In genomic region chr11:59891781-59892181, GRCh38 we compare ENCODE assay signal across 22 cellular contexts. TPM values are rescaled to one million over a fixed set of nuclear protein-coding genes. Genes with fewer than 3 reads are reported as not detected.
DNase-seq lines count a peak whose midpoint lies in the region; ATAC-seq, FAIRE-seq and TF ChIP-seq lines count a peak whose summit lies in the region.
"Had no signal": no experiment of that assay in that cellular context is flagged by ENCODE, and none has a peak within 500 bp of the region (broad histone marks: within the 10 kb centered on the region; RNA-seq: fewer than 3 reads in every experiment).

No MANE protein-coding gene starts in this region.

- H3K79me2 ChIP-seq in K562 (ENCODE audit: control insufficient read depth, insufficient read depth, low read length), result no peaks in the 10 kb centered on the region

- no peak for TF ChIP-seq POLR2A in K562 (conservative IDR thresholded peaks at IDR 0.05)

- TF ChIP-seq RAD21 in K562 (CRISPR knock-in tag; conservative IDR thresholded peaks at IDR 0.05 in 1 of 2, IDR thresholded peaks at IDR 0.05 in 1 of 2), result no peak

- FAIRE-seq in K562 (lab: Jason Lieb, UNC), result peak; percentile 92
- FAIRE-seq: RCC 7860 had no signal

- H3K4me3 Mint-ChIP-seq in progenitor cell of endocrine pancreas (ENCODE audit: low read depth), result no peak overlapping the region
- H3K4me3 Mint-ChIP-seq: CD8-positive, alpha-beta memory T cell; neural crest cell had no signal

- peaks cover 40% of the 10 kb centered on the region for H3K9me3 Mint-ChIP-seq in progenitor cell of endocrine pancreas (ENCODE audit: low read depth)

- BruUV-seq in K562 (replicated peaks; lab: Mats Ljungman, UMichigan), result no TSS peak

- H3K27me3 Mint-ChIP-seq in progenitor cell of endocrine pancreas, result no peaks in the 10 kb centered on the region

- intact Hi-C loops in K562 (cut with micrococcal nuclease), result no loop called here

- H3K4me3 ChIP-seq in HUES6 (ENCODE audit: low read depth, low read length), result peak overlapping the region; percentile 28
- no peak overlapping the region for H3K4me3 ChIP-seq in K562
- H3K4me3 ChIP-seq: transverse colon had no signal

- in situ Hi-C loops in K562 (cut with MboI), result no loop called here

- H3K27me3 ChIP-seq in HUES6 (ENCODE audit: control insufficient read depth, insufficient read depth, low read length) (no peaks in the 10 kb centered on the region), K562 (ENCODE audit: control insufficient read depth in 2 of 2, insufficient read depth in 2 of 2, low read length in 2 of 2) (no peaks in the 10 kb centered on the region)
- H3K27me3 ChIP-seq: transverse colon had no signal

- H3K36me3 ChIP-seq in HUES6 (ENCODE audit: control insufficient read depth, insufficient read depth, low read length), result no peaks in the 10 kb centered on the region
- H3K36me3 ChIP-seq in K562 (ENCODE audit: control insufficient read depth, insufficient read depth, low read length), result no peaks in the 10 kb centered on the region
- H3K36me3 ChIP-seq: transverse colon had no signal

- H3K4me2 ChIP-seq in K562 (ENCODE audit: insufficient read depth, low read length), result peak overlapping the region; percentile 73

- WGBS in K562 (ENCODE audit: insufficient coverage, low coverage, missing lambda C conversion rate), result 6% methylated on average over 4 of the region's 4 CpGs

- H3K36me3 Mint-ChIP-seq in progenitor cell of endocrine pancreas (ENCODE audit: insufficient read depth), result peaks cover 23% of the 10 kb centered on the region

- no peak overlapping the region for H3K27ac Mint-ChIP-seq in progenitor cell of endocrine pancreas

- DNase-seq in A172 (ENCODE audit: low spot score) (peak; percentile 14), K562 (ENCODE audit: extremely low read depth in 1 of 4, low spot score in 3 of 4) (peak; percentile 22 to 76 (median 46)), iPS-NIHi11 (ENCODE audit: low spot score) (peak; percentile 47), NCI-H1048 (lab: John Stamatoyannopoulos, UW) (no peak), NCI-H510A treated with DMSO at 0.1 percent for 48 hours (lab: John Stamatoyannopoulos, UW) (no peak), progenitor cell of endocrine pancreas (ENCODE audit: low spot score, unreplicated experiment) (no peak), NCI-H2081 treated with DMSO at 0.1 percent for 48 hours (lab: John Stamatoyannopoulos, UW) (no peak)
- DNase-seq: CD8-positive, alpha-beta memory T cell; erythroblast; head of caudate nucleus; NCI-H187 treated with DMSO at 0.1 percent for 48 hours; NCI-H524 treated with DMSO at 0.1 percent for 48 hours; stimulated activated CD4-positive, alpha-beta T cell treated with anti-CD3 and anti-CD28 coated beads, Interleukin-4, amount 100 ng/mL, for 24 hours; T-helper 1 cell; transverse colon had no signal

- TF ChIP-seq EP300 in K562 (IDR thresholded peaks at IDR 0.05; ENCODE audit: low read length), result no peak

- POLR2A ChIA-PET in K562 (lab: Yijun Ruan, JAX), result interaction anchor here (1.3 kb wide), 1 partner anchor 46 kb away, joined by 5 read pairs; no protein-coding TSS in a partner anchor

- H3K4me1 Mint-ChIP-seq in progenitor cell of endocrine pancreas (ENCODE audit: low read depth), result peaks cover 10% of the 10 kb centered on the region
- H3K4me1 Mint-ChIP-seq: CD8-positive, alpha-beta memory T cell; neural crest cell had no signal

- H4K20me1 ChIP-seq in K562 (replicated peaks; ENCODE audit: control insufficient read depth, insufficient read depth, low read length), result no peaks in the 10 kb centered on the region

- H3K9me1 ChIP-seq in K562 (ENCODE audit: control insufficient read depth, insufficient read depth, low read length), result no peaks in the 10 kb centered on the region

- peak; percentile 99 for ATAC-seq in K562

- H3K9ac ChIP-seq in HUES6 (ENCODE audit: low read length) (peak overlapping the region; percentile 23), K562 (ENCODE audit: insufficient read depth in 1 of 2, low read depth in 2 of 2, low read length in 2 of 2) (peak overlapping the region in 1 of 2 experiments; percentile 84; a peak in 2 of 4 replicates)

- H3K4me1 ChIP-seq in HUES6 (ENCODE audit: control insufficient read depth, insufficient read depth, low read length), result peaks cover 11% of the 10 kb centered on the region
- peaks cover 9 to 12% of the 10 kb centered on the region in 2 experiments; a peak in 4 of 5 replicates for H3K4me1 ChIP-seq in K562 (replicated peaks in 1 of 2; ENCODE audit: control insufficient read depth in 2 of 2, insufficient read depth in 2 of 2, low read length in 2 of 2)
- H3K4me1 ChIP-seq: transverse colon had no signal

- H3K9me3 ChIP-seq in HUES6 (ENCODE audit: control insufficient read depth, insufficient read depth, low read depth, low read length), result peaks cover 7% of the 10 kb centered on the region; the same call in 1 of the 2 replicates
- H3K9me3 ChIP-seq in K562 (replicated peaks; ENCODE audit: control insufficient read depth, insufficient read depth, low read depth, low read length), result no peaks in the 10 kb centered on the region; the same call in 1 of the 2 replicates

- H2AFZ ChIP-seq in K562 (ENCODE audit: low read depth, low read length), result peak overlapping the region; percentile 95

- H3K27ac ChIP-seq in HUES6 (ENCODE audit: low read depth, low read length), result no peak overlapping the region
- peak overlapping the region; percentile 53 for H3K27ac ChIP-seq in K562 (ENCODE audit: extremely low read depth, low read depth, low read length)
- H3K27ac ChIP-seq: transverse colon had no signal

- CTCF ChIA-PET in K562 (lab: Yijun Ruan, JAX; ENCODE audit: low intra/inter-chr PET ratio), result no interaction called here

- 0 out of 6 replicates have a peak, but pooled peaks of 1 of the 3 experiments have one; percentile 15 for TF ChIP-seq CTCF in K562 (IDR thresholded peaks at IDR 0.05 in 2 of 3, conservative IDR thresholded peaks at IDR 0.05 in 1 of 3; ENCODE audit: insufficient read depth in 2 of 3, low read depth in 1 of 3, low read length in 3 of 3)
- no peak for TF ChIP-seq CTCF in progenitor cell of endocrine pancreas (IDR thresholded peaks at IDR 0.05; ENCODE audit: unreplicated experiment)

RNA-seq across cellular contexts. Expression of gene OOSP3, which starts 13.2 kb away (rescaled TPM):
- total RNA-seq in A172 (2014; rRNA removed; shearing (Covaris generic)), result not detected in 2 replicates
- total RNA-seq in K562 (2011; cell fraction: chromatin; rRNA removed; ENCODE audit: low replicate concordance), result not detected in 2 replicates
- not detected in 2 replicates for total RNA-seq in K562 (2011; cell fraction: nucleolus; rRNA removed)
- total RNA-seq in K562 (2011; cell fraction: nucleoplasm; rRNA removed), result not detected in 2 replicates
- total RNA-seq in K562 (2014; rRNA removed) (not detected in 2 replicates), K562 (2014; rRNA removed; fragmentation: Illumina TruSeq; extraction: Trizol) (not detected in 2 replicates), K562 (2015; rRNA removed; fragmentation: Illumina TruSeq; extraction: Trizol) (not detected in 2 replicates), K562 (2021) (not detected in 2 replicates), progenitor cell of endocrine pancreas (0.49 TPM in 1 of 2 replicates, not detected in the other)
- polyA plus RNA-seq in K562 (2011; rRNA removed) (0.09 and 0.15 TPM in 2 replicates), K562 (2014; fragmentation: Illumina TruSeq; extraction: Trizol) (0.21 TPM in 1 of 2 replicates, not detected in the other), K562 (2014; fragmentation: Nextera tagmentation; extraction: Ambion mirVana) (under 1 TPM in 1 of 2 experiments, not detected in 1; 0.32 TPM), K562 (2014; rRNA removed) (0.09 TPM in 1 of 2 replicates, not detected in the other)
- 0.09 and 0.12 TPM in 2 replicates for polyA plus RNA-seq in K562 (2011; cell fraction: cytosol; rRNA removed)
- polyA plus RNA-seq in K562 (2011; cell fraction: nucleus; rRNA removed), result not detected in 2 replicates
- 0.28 TPM in 1 of 2 replicates, not detected in the other for polyA plus RNA-seq in K562 (2012)
- not detected in 2 replicates for polyA minus RNA-seq in K562 (2011; rRNA and poly(A)+ RNA removed)
- polyA minus RNA-seq in K562 (2011; cell fraction: cytosol; rRNA and poly(A)+ RNA removed), result not detected in 2 replicates
- not detected in 2 replicates for polyA minus RNA-seq in K562 (2011; cell fraction: nucleus; rRNA and poly(A)+ RNA removed)
- total RNA-seq: CD8-positive, alpha-beta memory T cell; chondrocyte; G401; lung microvascular endothelial cell; neural crest cell; transverse colon had no signal
- polyA plus RNA-seq: adipose tissue; CD8-positive, alpha-beta memory T cell had no signal

RNA-seq across cellular contexts. Expression of gene TCN1, which starts 25.5 kb away (rescaled TPM):
- 0.12 TPM in 1 of 2 replicates, not detected in the other for total RNA-seq in A172 (2014; rRNA removed; shearing (Covaris generic))
- 0.51 and 0.55 TPM in 2 replicates for total RNA-seq in K562 (2011; cell fraction: chromatin; rRNA removed; ENCODE audit: low replicate concordance)
- 0.66 and 0.67 TPM in 2 replicates for total RNA-seq in K562 (2011; cell fraction: nucleolus; rRNA removed)
- total RNA-seq in K562 (2011; cell fraction: nucleoplasm; rRNA removed), result 1.1 and 1.2 TPM in 2 replicates
- total RNA-seq in K562 (2014; rRNA removed), result 3.8 TPM in 2 replicates
- total RNA-seq in K562 (2014; rRNA removed; fragmentation: Illumina TruSeq; extraction: Trizol), result 7.1 and 8.0 TPM in 2 replicates
- 17.9 and 18.8 TPM in 2 replicates for total RNA-seq in K562 (2015; rRNA removed; fragmentation: Illumina TruSeq; extraction: Trizol)
- 4.6 and 6.6 TPM in 2 replicates for total RNA-seq in K562 (2021)
- 0.63 and 1.4 TPM in 2 replicates for polyA plus RNA-seq in K562 (2011; rRNA removed)
- polyA plus RNA-seq in K562 (2011; cell fraction: cytosol; rRNA removed), result 0.57 and 1.6 TPM in 2 replicates
- 0.46 and 0.94 TPM in 2 replicates for polyA plus RNA-seq in K562 (2011; cell fraction: nucleus; rRNA removed)
- polyA plus RNA-seq in K562 (2012), result 23.1 and 72.9 TPM in 2 replicates
- 9.5 and 10.4 TPM in 2 replicates for polyA plus RNA-seq in K562 (2014; fragmentation: Illumina TruSeq; extraction: Trizol)
- polyA plus RNA-seq in K562 (2014; fragmentation: Nextera tagmentation; extraction: Ambion mirVana), result 10 to 100 TPM; 19.0 to 25.9 TPM
- 4.8 and 5.1 TPM in 2 replicates for polyA plus RNA-seq in K562 (2014; rRNA removed)
- polyA minus RNA-seq in K562 (2011; rRNA and poly(A)+ RNA removed), result 0.74 and 1.6 TPM in 2 replicates
- 4.6 TPM in 1 of 2 replicates, not detected in the other for polyA minus RNA-seq in K562 (2011; cell fraction: cytosol; rRNA and poly(A)+ RNA removed)
- 0.33 TPM in 1 of 2 replicates, not detected in the other for polyA minus RNA-seq in K562 (2011; cell fraction: nucleus; rRNA and poly(A)+ RNA removed)
- total RNA-seq in progenitor cell of endocrine pancreas, result 3.2 and 3.5 TPM in 2 replicates
- total RNA-seq: CD8-positive, alpha-beta memory T cell; chondrocyte; G401; lung microvascular endothelial cell; neural crest cell; transverse colon had no signal
- polyA plus RNA-seq: CD8-positive, alpha-beta memory T cell had no signal

RNA-seq across cellular contexts. Expression of gene OOSP1, which starts 46.5 kb away (rescaled TPM):
- not detected in 2 replicates for total RNA-seq in A172 (2014; rRNA removed; shearing (Covaris generic))
- not detected in 2 replicates for total RNA-seq in K562 (2011; cell fraction: chromatin; rRNA removed; ENCODE audit: low replicate concordance)
- total RNA-seq in K562 (2011; cell fraction: nucleolus; rRNA removed), result not detected in 2 replicates
- total RNA-seq in K562 (2011; cell fraction: nucleoplasm; rRNA removed), result not detected in 2 replicates
- total RNA-seq in K562 (2014; rRNA removed) (0.36 TPM in 1 of 2 replicates, not detected in the other), K562 (2014; rRNA removed; fragmentation: Illumina TruSeq; extraction: Trizol) (0.89 and 1.1 TPM in 2 replicates), K562 (2015; rRNA removed; fragmentation: Illumina TruSeq; extraction: Trizol) (0.30 and 0.58 TPM in 2 replicates), K562 (2021) (0.31 and 0.62 TPM in 2 replicates), progenitor cell of endocrine pancreas (not detected in 2 replicates)
- polyA plus RNA-seq in K562 (2011; rRNA removed) (0.14 and 0.20 TPM in 2 replicates), K562 (2014; fragmentation: Illumina TruSeq; extraction: Trizol) (0.30 and 0.61 TPM in 2 replicates), K562 (2014; fragmentation: Nextera tagmentation; extraction: Ambion mirVana) (1 to 10 TPM; 2.4 to 3.0 TPM), K562 (2014; rRNA removed) (0.56 and 2.3 TPM in 2 replicates)
- 0.10 TPM in 1 of 2 replicates, not detected in the other for polyA plus RNA-seq in K562 (2011; cell fraction: cytosol; rRNA removed)
- polyA plus RNA-seq in K562 (2011; cell fraction: nucleus; rRNA removed), result 0.31 TPM in 1 of 2 replicates, not detected in the other
- polyA plus RNA-seq in K562 (2012), result 1.3 and 2.6 TPM in 2 replicates
- 0.36 TPM in 1 of 2 replicates, not detected in the other for polyA minus RNA-seq in K562 (2011; rRNA and poly(A)+ RNA removed)
- not detected in 2 replicates for polyA minus RNA-seq in K562 (2011; cell fraction: cytosol; rRNA and poly(A)+ RNA removed)
- polyA minus RNA-seq in K562 (2011; cell fraction: nucleus; rRNA and poly(A)+ RNA removed), result not detected in 2 replicates
- total RNA-seq: chondrocyte, G401, lung microvascular endothelial cell, neural crest cell, transverse colon had no signal
- polyA plus RNA-seq: adipose tissue; CD8-positive, alpha-beta memory T cell had no signal

RNA-seq across cellular contexts. Expression of gene CBLIF, which starts 46.5 kb away (rescaled TPM):
- not detected in 2 replicates for total RNA-seq in A172 (2014; rRNA removed; shearing (Covaris generic))
- not detected in 2 replicates for total RNA-seq in K562 (2011; cell fraction: chromatin; rRNA removed; ENCODE audit: low replicate concordance)
- 0.33 TPM in 1 of 2 replicates, not detected in the other for total RNA-seq in K562 (2011; cell fraction: nucleolus; rRNA removed)
- total RNA-seq in K562 (2011; cell fraction: nucleoplasm; rRNA removed), result not detected in 2 replicates
- total RNA-seq in K562 (2014; rRNA removed) (0.23 and 0.37 TPM in 2 replicates), K562 (2014; rRNA removed; fragmentation: Illumina TruSeq; extraction: Trizol) (0.45 and 0.58 TPM in 2 replicates), K562 (2015; rRNA removed; fragmentation: Illumina TruSeq; extraction: Trizol) (0.40 and 0.53 TPM in 2 replicates), K562 (2021) (0.62 and 0.72 TPM in 2 replicates), progenitor cell of endocrine pancreas (17.9 and 27.1 TPM in 2 replicates)
- polyA plus RNA-seq in K562 (2011; rRNA removed) (0.07 and 0.11 TPM in 2 replicates), K562 (2014; fragmentation: Illumina TruSeq; extraction: Trizol) (0.58 and 0.76 TPM in 2 replicates), K562 (2014; fragmentation: Nextera tagmentation; extraction: Ambion mirVana) (under 1 TPM; 0.39 to 0.83 TPM), K562 (2014; rRNA removed) (0.49 and 0.54 TPM in 2 replicates)
- polyA plus RNA-seq in K562 (2011; cell fraction: cytosol; rRNA removed), result 0.24 TPM in 1 of 2 replicates, not detected in the other
- 0.40 TPM in 1 of 2 replicates, not detected in the other for polyA plus RNA-seq in K562 (2011; cell fraction: nucleus; rRNA removed)
- 0.14 and 0.20 TPM in 2 replicates for polyA plus RNA-seq in K562 (2012)
- 0.35 TPM in 1 of 2 replicates, not detected in the other for polyA minus RNA-seq in K562 (2011; rRNA and poly(A)+ RNA removed)
- not detected in 2 replicates for polyA minus RNA-seq in K562 (2011; cell fraction: cytosol; rRNA and poly(A)+ RNA removed)
- polyA minus RNA-seq in K562 (2011; cell fraction: nucleus; rRNA and poly(A)+ RNA removed), result not detected in 2 replicates
- total RNA-seq: CD8-positive, alpha-beta memory T cell; chondrocyte; G401; lung microvascular endothelial cell; neural crest cell; transverse colon had no signal
- polyA plus RNA-seq: CD8-positive, alpha-beta memory T cell had no signal

Comparison
In these comparisons a context has a peak if more than half of its experiments do, and no peak if none do; other contexts are left out.
1. DNase-seq: peak in A172 (single experiment), K562 (4 of 4) and iPS-NIHi11 (single experiment); none in NCI-H1048 (single experiment), NCI-H510A treated with DMSO at 0.1 percent for 48 hours (single experiment), progenitor cell of endocrine pancreas (single experiment) and NCI-H2081 treated with DMSO at 0.1 percent for 48 hours (single experiment).